ENCODE assay signal across 8 cellular contexts in genomic region chr2:217789003-217789735, GRCh38.
DNase-seq lines count a peak whose midpoint lies in the region; ATAC-seq and TF ChIP-seq lines count a peak whose summit lies in the region.

No MANE protein-coding gene starts in this region.

- H3K9ac ChIP-seq in SU-DHL-6 (ENCODE audit: low read length) = peak overlapping the region; percentile 49

- TF ChIP-seq CTCF in SU-DHL-6 (IDR thresholded peaks at IDR 0.05; ENCODE audit: insufficient read depth, low read length, poor library complexity, severe bottlenecking) (peak; percentile 94), type B pancreatic cell (conservative IDR thresholded peaks at IDR 0.05) (peak; percentile 99)

- H2AFZ ChIP-seq in SU-DHL-6 (ENCODE audit: low read depth, low read length, severe bottlenecking) = peak overlapping the region; percentile 82

- DNase-seq in NCI-H524 (lab: John Stamatoyannopoulos, UW) (peak; percentile 41 to 64), NCI-H524 treated with DMSO at 0.1 percent for 48 hours (lab: John Stamatoyannopoulos, UW) (no peak), MG63 (peak; percentile 53), cardiac septum (ENCODE audit: low spot score) (peak; percentile 89), posterior vena cava (ENCODE audit: low spot score) (peak; percentile 96), type B pancreatic cell (ENCODE audit: extremely low spot score, unreplicated experiment) (peak; percentile 91)
- DNase-seq in activated naive CD8-positive, alpha-beta T cell treated with anti-CD3 and anti-CD28 coated beads, Interleukin-2, amount 10 ng/mL, durations not matched to agents 7 days and 5 days = peak; percentile 84

- H3K79me2 ChIP-seq in SU-DHL-6 (ENCODE audit: insufficient read depth, low read length) = no peaks in the 10 kb centered on the region

- no peaks in the 10 kb centered on the region for H3K36me3 ChIP-seq in MG63
- no peaks in the 10 kb centered on the region for H3K36me3 ChIP-seq in SU-DHL-6 (ENCODE audit: low read length)

- H3K4me1 Mint-ChIP-seq in activated naive CD8-positive, alpha-beta T cell treated with anti-CD3 and anti-CD28 coated beads, Interleukin-2, amount 10 ng/mL, durations not matched to agents 7 days and 5 days = peaks cover 18% of the 10 kb centered on the region
- H3K4me1 Mint-ChIP-seq in type B pancreatic cell (ENCODE audit: unreplicated experiment) = peaks cover 32% of the 10 kb centered on the region

- peak overlapping the region; percentile 90 for H3K4me3 Mint-ChIP-seq in activated naive CD8-positive, alpha-beta T cell treated with anti-CD3 and anti-CD28 coated beads, Interleukin-2, amount 10 ng/mL, durations not matched to agents 7 days and 5 days
- no peak overlapping the region for H3K4me3 Mint-ChIP-seq in type B pancreatic cell

- no peaks in the 10 kb centered on the region for H3K9me3 ChIP-seq in MG63
- no peaks in the 10 kb centered on the region for H3K9me3 ChIP-seq in SU-DHL-6 (ENCODE audit: insufficient read depth, low read length)

- POLR2A ChIA-PET in activated naive CD8-positive, alpha-beta T cell treated with anti-CD3 and anti-CD28 coated beads, Interleukin-2, amount 10 ng/mL, durations not matched to agents 7 days and 5 days (lab: Charles Lee) = interaction anchor here (0.7 to 1.6 kb wide), 2 partner anchors 200 to 253 kb away, joined by 3 to 6 read pairs; no protein-coding TSS in a partner anchor

- H3K36me3 Mint-ChIP-seq in activated naive CD8-positive, alpha-beta T cell treated with anti-CD3 and anti-CD28 coated beads, Interleukin-2, amount 10 ng/mL, durations not matched to agents 7 days and 5 days = peaks cover 3% of the 10 kb centered on the region
- no peaks in the 10 kb centered on the region for H3K36me3 Mint-ChIP-seq in type B pancreatic cell

- peak overlapping the region; percentile 88 for H3K27ac Mint-ChIP-seq in activated naive CD8-positive, alpha-beta T cell treated with anti-CD3 and anti-CD28 coated beads, Interleukin-2, amount 10 ng/mL, durations not matched to agents 7 days and 5 days
- no peak overlapping the region for H3K27ac Mint-ChIP-seq in type B pancreatic cell

- no peaks in the 10 kb centered on the region for H3K9me3 Mint-ChIP-seq in activated naive CD8-positive, alpha-beta T cell treated with anti-CD3 and anti-CD28 coated beads, Interleukin-2, amount 10 ng/mL, durations not matched to agents 7 days and 5 days
- no peaks in the 10 kb centered on the region for H3K9me3 Mint-ChIP-seq in type B pancreatic cell

- no peak overlapping the region for H3K4me3 ChIP-seq in MG63
- H3K4me3 ChIP-seq in SU-DHL-6 (ENCODE audit: insufficient read depth, low read length, poor library complexity, severe bottlenecking) = peak overlapping the region; percentile 38

- no peaks in the 10 kb centered on the region for H3K27me3 ChIP-seq in MG63
- no peaks in the 10 kb centered on the region for H3K27me3 ChIP-seq in SU-DHL-6 (ENCODE audit: low read length)

- no peaks in the 10 kb centered on the region for H3K9me2 ChIP-seq in SU-DHL-6 (replicated peaks; ENCODE audit: insufficient read depth, low read length)

- H3K27me3 Mint-ChIP-seq in activated naive CD8-positive, alpha-beta T cell treated with anti-CD3 and anti-CD28 coated beads, Interleukin-2, amount 10 ng/mL, durations not matched to agents 7 days and 5 days = peaks cover 1% of the 10 kb centered on the region
- H3K27me3 Mint-ChIP-seq in type B pancreatic cell = peaks cover 14% of the 10 kb centered on the region

- peak; percentile 28 for ATAC-seq in activated naive CD8-positive, alpha-beta T cell treated with anti-CD3 and anti-CD28 coated beads, Interleukin-2, amount 10 ng/mL, durations not matched to agents 7 days and 5 days (ENCODE audit: low read depth)

- H3K4me2 ChIP-seq in SU-DHL-6 (ENCODE audit: low read depth, low read length, poor library complexity, severe bottlenecking) = peak overlapping the region; percentile 53

- intact Hi-C loops in cardiac septum (cut with DNase I) = loop anchor here (1.0 to 5.0 kb wide), 4 partner anchors 98 to 244 kb away; no protein-coding TSS in a partner anchor
- intact Hi-C loops in posterior vena cava (cut with DNase I) = loop anchor here (5.0 kb wide), 3 partner anchors 98 to 243 kb away; no protein-coding TSS in a partner anchor

- H3K27ac ChIP-seq in SU-DHL-6 (ENCODE audit: low read depth, low read length) = no peak overlapping the region

- H4K20me1 ChIP-seq in SU-DHL-6 (ENCODE audit: low read depth, low read length) = no peaks in the 10 kb centered on the region

- H3F3A ChIP-seq in SU-DHL-6 (ENCODE audit: insufficient read depth) = no peaks in the 10 kb centered on the region
